1 cellular context compared by ENCODE assay signal in genomic region chr15:90529369-90530249, GRCh38.
TF ChIP-seq lines count a peak whose summit lies in the region.

CRTC3 (plus strand) TSS chr15:90529923; CDS start chr15:90530072, 149 bp downstream.

TF ChIP-seq in HepG2, 621 proteins besides CTCF, POLR2A, EP300 and RAD21 (continued from another document and continues in another):
- TF ChIP-seq, protein P1, sequence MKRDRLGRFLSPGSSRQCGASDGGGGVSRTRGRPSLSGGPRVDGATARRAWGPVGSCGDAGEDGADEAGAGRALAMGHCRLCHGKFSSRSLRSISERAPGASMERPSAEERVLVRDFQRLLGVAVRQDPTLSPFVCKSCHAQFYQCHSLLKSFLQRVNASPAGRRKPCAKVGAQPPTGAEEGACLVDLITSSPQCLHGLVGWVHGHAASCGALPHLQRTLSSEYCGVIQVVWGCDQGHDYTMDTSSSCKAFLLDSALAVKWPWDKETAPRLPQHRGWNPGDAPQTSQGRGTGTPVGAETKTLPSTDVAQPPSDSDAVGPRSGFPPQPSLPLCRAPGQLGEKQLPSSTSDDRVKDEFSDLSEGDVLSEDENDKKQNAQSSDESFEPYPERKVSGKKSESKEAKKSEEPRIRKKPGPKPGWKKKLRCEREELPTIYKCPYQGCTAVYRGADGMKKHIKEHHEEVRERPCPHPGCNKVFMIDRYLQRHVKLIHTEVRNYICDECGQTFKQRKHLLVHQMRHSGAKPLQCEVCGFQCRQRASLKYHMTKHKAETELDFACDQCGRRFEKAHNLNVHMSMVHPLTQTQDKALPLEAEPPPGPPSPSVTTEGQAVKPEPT (CRISPR knock-in tag; IDR thresholded peaks at IDR 0.05; ENCODE audit: low read depth): no peak
- TF ChIP-seq MIER3 (CRISPR knock-in tag; IDR thresholded peaks at IDR 0.05; ENCODE audit: borderline replicate concordance): no peak
- TF ChIP-seq ZFP62 (CRISPR knock-in tag; IDR thresholded peaks at IDR 0.05): no peak
- no peak for TF ChIP-seq NR2F6 (IDR thresholded peaks at IDR 0.05)
- TF ChIP-seq NR2F6 (CRISPR knock-in tag; IDR thresholded peaks at IDR 0.05): no peak
- no peak for TF ChIP-seq ZNF616 (CRISPR knock-in tag; IDR thresholded peaks at IDR 0.05; ENCODE audit: low read depth)
- no peak for TF ChIP-seq ZKSCAN8 (CRISPR knock-in tag; IDR thresholded peaks at IDR 0.05; ENCODE audit: borderline replicate concordance)
- no peak for TF ChIP-seq ZNF282 (IDR thresholded peaks at IDR 0.05; ENCODE audit: partially characterized antibody)
- TF ChIP-seq SIX4 (CRISPR knock-in tag; IDR thresholded peaks at IDR 0.05): no peak
- 0 out of 2 replicates have a peak, but pooled peaks have one; percentile 11 for TF ChIP-seq ZNF768 (CRISPR knock-in tag; IDR thresholded peaks at IDR 0.05)
- no peak for TF ChIP-seq ZNF468 (CRISPR knock-in tag; IDR thresholded peaks at IDR 0.05)
- TF ChIP-seq WIZ (CRISPR knock-in tag; IDR thresholded peaks at IDR 0.05): no peak
- TF ChIP-seq ZNF788 (CRISPR knock-in tag; IDR thresholded peaks at IDR 0.05; ENCODE audit: borderline replicate concordance): no peak
- no peak for TF ChIP-seq SMYD3 (CRISPR knock-in tag; IDR thresholded peaks at IDR 0.05)
- TF ChIP-seq ZNF407 (CRISPR knock-in tag; IDR thresholded peaks at IDR 0.05; ENCODE audit: not compliant biosample characterization): peak; percentile 15
- no peak for TF ChIP-seq TCF12 (IDR thresholded peaks at IDR 0.05)
- TF ChIP-seq TCF12 (CRISPR knock-in tag; IDR thresholded peaks at IDR 0.05): peak; percentile 15; the same call in 1 of the 2 replicates
- no peak for TF ChIP-seq SNAPC5 (CRISPR knock-in tag; IDR thresholded peaks at IDR 0.05; ENCODE audit: borderline replicate concordance)
- no peak for TF ChIP-seq ZC3H4 (CRISPR knock-in tag; IDR thresholded peaks at IDR 0.05; ENCODE audit: borderline replicate concordance)
- TF ChIP-seq, protein P2, sequence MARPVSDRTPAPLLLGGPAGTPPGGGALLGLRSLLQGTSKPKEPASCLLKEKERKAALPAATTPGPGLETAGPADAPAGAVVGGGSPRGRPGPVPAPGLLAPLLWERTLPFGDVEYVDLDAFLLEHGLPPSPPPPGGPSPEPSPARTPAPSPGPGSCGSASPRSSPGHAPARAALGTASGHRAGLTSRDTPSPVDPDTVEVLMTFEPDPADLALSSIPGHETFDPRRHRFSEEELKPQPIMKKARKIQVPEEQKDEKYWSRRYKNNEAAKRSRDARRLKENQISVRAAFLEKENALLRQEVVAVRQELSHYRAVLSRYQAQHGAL (CRISPR knock-in tag; IDR thresholded peaks at IDR 0.05; ENCODE audit: not compliant biosample characterization): no peak
- no peak for TF ChIP-seq NFRKB (IDR thresholded peaks at IDR 0.05)
- TF ChIP-seq SALL1 (CRISPR knock-in tag; IDR thresholded peaks at IDR 0.05): no peak; the same call in 1 of the 2 replicates
- no peak for TF ChIP-seq ZNF280B (CRISPR knock-in tag; IDR thresholded peaks at IDR 0.05; ENCODE audit: borderline replicate concordance)
- TF ChIP-seq, protein P3, sequence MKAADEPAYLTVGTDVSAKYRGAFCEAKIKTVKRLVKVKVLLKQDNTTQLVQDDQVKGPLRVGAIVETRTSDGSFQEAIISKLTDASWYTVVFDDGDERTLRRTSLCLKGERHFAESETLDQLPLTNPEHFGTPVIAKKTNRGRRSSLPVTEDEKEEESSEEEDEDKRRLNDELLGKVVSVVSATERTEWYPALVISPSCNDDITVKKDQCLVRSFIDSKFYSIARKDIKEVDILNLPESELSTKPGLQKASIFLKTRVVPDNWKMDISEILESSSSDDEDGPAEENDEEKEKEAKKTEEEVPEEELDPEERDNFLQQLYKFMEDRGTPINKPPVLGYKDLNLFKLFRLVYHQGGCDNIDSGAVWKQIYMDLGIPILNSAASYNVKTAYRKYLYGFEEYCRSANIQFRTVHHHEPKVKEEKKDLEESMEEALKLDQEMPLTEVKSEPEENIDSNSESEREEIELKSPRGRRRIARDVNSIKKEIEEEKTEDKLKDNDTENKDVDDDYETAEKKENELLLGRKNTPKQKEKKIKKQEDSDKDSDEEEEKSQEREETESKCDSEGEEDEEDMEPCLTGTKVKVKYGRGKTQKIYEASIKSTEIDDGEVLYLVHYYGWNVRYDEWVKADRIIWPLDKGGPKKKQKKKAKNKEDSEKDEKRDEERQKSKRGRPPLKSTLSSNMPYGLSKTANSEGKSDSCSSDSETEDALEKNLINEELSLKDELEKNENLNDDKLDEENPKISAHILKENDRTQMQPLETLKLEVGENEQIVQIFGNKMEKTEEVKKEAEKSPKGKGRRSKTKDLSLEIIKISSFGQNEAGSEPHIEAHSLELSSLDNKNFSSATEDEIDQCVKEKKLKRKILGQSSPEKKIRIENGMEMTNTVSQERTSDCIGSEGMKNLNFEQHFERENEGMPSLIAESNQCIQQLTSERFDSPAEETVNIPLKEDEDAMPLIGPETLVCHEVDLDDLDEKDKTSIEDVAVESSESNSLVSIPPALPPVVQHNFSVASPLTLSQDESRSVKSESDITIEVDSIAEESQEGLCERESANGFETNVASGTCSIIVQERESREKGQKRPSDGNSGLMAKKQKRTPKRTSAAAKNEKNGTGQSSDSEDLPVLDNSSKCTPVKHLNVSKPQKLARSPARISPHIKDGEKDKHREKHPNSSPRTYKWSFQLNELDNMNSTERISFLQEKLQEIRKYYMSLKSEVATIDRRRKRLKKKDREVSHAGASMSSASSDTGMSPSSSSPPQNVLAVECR (CRISPR knock-in tag; IDR thresholded peaks at IDR 0.05; ENCODE audit: borderline replicate concordance): no peak
- TF ChIP-seq CENPT (CRISPR knock-in tag; IDR thresholded peaks at IDR 0.05; ENCODE audit: low read depth): no peak
- TF ChIP-seq ZNF790 (CRISPR knock-in tag; IDR thresholded peaks at IDR 0.05; ENCODE audit: borderline replicate concordance): no peak
- TF ChIP-seq HIC2 (CRISPR knock-in tag; IDR thresholded peaks at IDR 0.05; ENCODE audit: low read depth): no peak
- peak; percentile 27 for TF ChIP-seq HNRNPLL (IDR thresholded peaks at IDR 0.05; ENCODE audit: low read depth, low read length, poor library complexity, severe bottlenecking)
- TF ChIP-seq, protein P4, sequence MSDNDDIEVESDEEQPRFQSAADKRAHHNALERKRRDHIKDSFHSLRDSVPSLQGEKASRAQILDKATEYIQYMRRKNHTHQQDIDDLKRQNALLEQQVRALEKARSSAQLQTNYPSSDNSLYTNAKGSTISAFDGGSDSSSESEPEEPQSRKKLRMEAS (IDR thresholded peaks at IDR 0.05): peak; percentile 57; the same call in 1 of the 2 replicates
- TF ChIP-seq ZNF777 (CRISPR knock-in tag; IDR thresholded peaks at IDR 0.05): peak; percentile 94
- no peak for TF ChIP-seq SOX13 (IDR thresholded peaks at IDR 0.05)
- no peak for TF ChIP-seq SOX13 (CRISPR knock-in tag; conservative IDR thresholded peaks at IDR 0.05 in 1 of 2, IDR thresholded peaks at IDR 0.05 in 1 of 2)
- TF ChIP-seq GABPB1 (CRISPR knock-in tag; IDR thresholded peaks at IDR 0.05): peak; percentile 29; the same call in 1 of the 2 replicates
- TF ChIP-seq FOXC1 (CRISPR knock-in tag; IDR thresholded peaks at IDR 0.05; ENCODE audit: borderline replicate concordance): no peak
- no peak for TF ChIP-seq IRF2 (CRISPR knock-in tag; IDR thresholded peaks at IDR 0.05)
- TF ChIP-seq MED8 (CRISPR knock-in tag; IDR thresholded peaks at IDR 0.05; ENCODE audit: insufficient replicate concordance): no peak
- TF ChIP-seq, protein P5, sequence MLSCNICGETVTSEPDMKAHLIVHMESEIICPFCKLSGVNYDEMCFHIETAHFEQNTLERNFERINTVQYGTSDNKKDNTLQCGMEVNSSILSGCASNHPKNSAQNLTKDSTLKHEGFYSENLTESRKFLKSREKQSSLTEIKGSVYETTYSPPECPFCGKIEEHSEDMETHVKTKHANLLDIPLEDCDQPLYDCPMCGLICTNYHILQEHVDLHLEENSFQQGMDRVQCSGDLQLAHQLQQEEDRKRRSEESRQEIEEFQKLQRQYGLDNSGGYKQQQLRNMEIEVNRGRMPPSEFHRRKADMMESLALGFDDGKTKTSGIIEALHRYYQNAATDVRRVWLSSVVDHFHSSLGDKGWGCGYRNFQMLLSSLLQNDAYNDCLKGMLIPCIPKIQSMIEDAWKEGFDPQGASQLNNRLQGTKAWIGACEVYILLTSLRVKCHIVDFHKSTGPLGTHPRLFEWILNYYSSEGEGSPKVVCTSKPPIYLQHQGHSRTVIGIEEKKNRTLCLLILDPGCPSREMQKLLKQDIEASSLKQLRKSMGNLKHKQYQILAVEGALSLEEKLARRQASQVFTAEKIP (CRISPR knock-in tag; IDR thresholded peaks at IDR 0.05; ENCODE audit: borderline replicate concordance): no peak
- no peak for TF ChIP-seq ZNF451 (CRISPR knock-in tag; IDR thresholded peaks at IDR 0.05)
- TF ChIP-seq PAF1 (CRISPR knock-in tag; IDR thresholded peaks at IDR 0.05): no peak
- no peak for TF ChIP-seq FOXK1 (CRISPR knock-in tag; IDR thresholded peaks at IDR 0.05; ENCODE audit: borderline replicate concordance, low read depth)
- TF ChIP-seq MEIS1 (CRISPR knock-in tag; IDR thresholded peaks at IDR 0.05; ENCODE audit: borderline replicate concordance): 0 out of 2 replicates have a peak, but pooled peaks have one; percentile 1
- no peak for TF ChIP-seq TBX3 (IDR thresholded peaks at IDR 0.05; ENCODE audit: borderline replicate concordance)
- TF ChIP-seq HCFC1 (IDR thresholded peaks at IDR 0.05; ENCODE audit: low read depth, low read length): no peak
- no peak for TF ChIP-seq ZNF484 (CRISPR knock-in tag; IDR thresholded peaks at IDR 0.05; ENCODE audit: borderline replicate concordance, low read depth)
- TF ChIP-seq ZFYVE20 (CRISPR knock-in tag; IDR thresholded peaks at IDR 0.05; ENCODE audit: borderline replicate concordance, low read depth): 0 out of 2 replicates have a peak, but pooled peaks have one; percentile 3
